Comparison of ENCODE assay signal across 11 cellular contexts in genomic region chrY:20798351-20799049, GRCh38. TPM values are rescaled to one million over a fixed set of nuclear protein-coding genes. Genes with fewer than 3 reads are reported as not detected.
DNase-seq lines count a peak whose midpoint lies in the region; ATAC-seq and TF ChIP-seq lines count a peak whose summit lies in the region.
"Had no signal": no experiment of that assay in that cellular context is flagged by ENCODE, and none has a peak within 500 bp of the region (broad histone marks: within the 10 kb centered on the region; RNA-seq: fewer than 3 reads in every experiment).

No MANE protein-coding gene starts in this region.

- H3K4me1 Mint-ChIP-seq in activated CD4-positive, alpha-beta memory T cell treated with anti-CD3 and anti-CD28 coated beads, Interleukin-2, amount 10 ng/mL, durations not matched to agents 7 days and 5 days, result peaks cover 32% of the 10 kb centered on the region
- H3K4me1 Mint-ChIP-seq: nephron progenitor cell had no signal

- H3K27me3 Mint-ChIP-seq in activated CD4-positive, alpha-beta memory T cell treated with anti-CD3 and anti-CD28 coated beads, Interleukin-2, amount 10 ng/mL, durations not matched to agents 7 days and 5 days, result no peaks in the 10 kb centered on the region

- peak; percentile 85 for ATAC-seq in HG03039 (IDR thresholded peaks at IDR 0.05; ENCODE audit: unreplicated experiment)
- ATAC-seq: body of pancreas had no signal

- peak; percentile 1 for DNase-seq in stimulated activated CD4-positive, alpha-beta T cell treated with anti-CD3 and anti-CD28 coated beads, Interleukin-12 subunit alpha, Interleukin-12 subunit beta, amount 100 ng/mL, for 4 hours
- no peak for DNase-seq in stimulated activated CD4-positive, alpha-beta T cell treated with anti-CD3 and anti-CD28 coated beads, Interleukin-2, amount 100 ng/mL, for 48 hours
- peak; percentile 37 for DNase-seq in activated CD4-positive, alpha-beta memory T cell treated with anti-CD3 and anti-CD28 coated beads, Interleukin-2, amount 10 ng/mL, durations not matched to agents 7 days and 5 days
- DNase-seq in HCEC 1CT (no peak), HEK293T (ENCODE audit: extremely low spot score) (no peak), NCI-H1930 (lab: John Stamatoyannopoulos, UW) (no peak), NCI-H748 treated with DMSO at 0.1 percent for 48 hours (lab: John Stamatoyannopoulos, UW) (no peak)
- DNase-seq: body of pancreas, NCI-H1436, nephron progenitor cell had no signal

- peaks cover 5% of the 10 kb centered on the region for H3K36me3 Mint-ChIP-seq in activated CD4-positive, alpha-beta memory T cell treated with anti-CD3 and anti-CD28 coated beads, Interleukin-2, amount 10 ng/mL, durations not matched to agents 7 days and 5 days (ENCODE audit: low read depth)

- POLR2A ChIA-PET in activated CD4-positive, alpha-beta memory T cell treated with anti-CD3 and anti-CD28 coated beads, Interleukin-2, amount 10 ng/mL, durations not matched to agents 7 days and 5 days (lab: Charles Lee), result no interaction called here
- POLR2A ChIA-PET in HEK293T (lab: Yijun Ruan, JAX), result no interaction called here

- CTCF ChIA-PET in activated CD4-positive, alpha-beta memory T cell treated with anti-CD3 and anti-CD28 coated beads, Interleukin-2, amount 10 ng/mL, durations not matched to agents 7 days and 5 days (lab: Charles Lee), result no interaction called here
- CTCF ChIA-PET in HEK293T (lab: Yijun Ruan, JAX), result no interaction called here

- peak overlapping the region; percentile 89 for H3K27ac Mint-ChIP-seq in activated CD4-positive, alpha-beta memory T cell treated with anti-CD3 and anti-CD28 coated beads, Interleukin-2, amount 10 ng/mL, durations not matched to agents 7 days and 5 days
- H3K27ac Mint-ChIP-seq: nephron progenitor cell had no signal

- peak overlapping the region; percentile 79 for H3K4me3 Mint-ChIP-seq in activated CD4-positive, alpha-beta memory T cell treated with anti-CD3 and anti-CD28 coated beads, Interleukin-2, amount 10 ng/mL, durations not matched to agents 7 days and 5 days
- H3K4me3 Mint-ChIP-seq: nephron progenitor cell had no signal

- no peaks in the 10 kb centered on the region for H3K9me3 Mint-ChIP-seq in activated CD4-positive, alpha-beta memory T cell treated with anti-CD3 and anti-CD28 coated beads, Interleukin-2, amount 10 ng/mL, durations not matched to agents 7 days and 5 days
- H3K9me3 Mint-ChIP-seq: nephron progenitor cell had no signal

TF ChIP-seq in HEK293T, 16 proteins besides CTCF, POLR2A, EP300 and RAD21:
- no peak for TF ChIP-seq FOXK2 (IDR thresholded peaks at IDR 0.05)
- TF ChIP-seq ELF4 (IDR thresholded peaks at IDR 0.05), result no peak
- TF ChIP-seq NFRKB (IDR thresholded peaks at IDR 0.05), result no peak
- TF ChIP-seq PKNOX1 (IDR thresholded peaks at IDR 0.05), result no peak
- TF ChIP-seq CTBP1 (IDR thresholded peaks at IDR 0.05; ENCODE audit: borderline replicate concordance), result no peak
- TF ChIP-seq TARDBP (IDR thresholded peaks at IDR 0.05), result no peak
- TF ChIP-seq HDGF (IDR thresholded peaks at IDR 0.05; ENCODE audit: borderline replicate concordance), result no peak
- no peak for TF ChIP-seq FOXM1 (IDR thresholded peaks at IDR 0.05; ENCODE audit: borderline replicate concordance)
- TF ChIP-seq SP1 (IDR thresholded peaks at IDR 0.05), result no peak
- TF ChIP-seq L3MBTL2 (conservative IDR thresholded peaks at IDR 0.05), result no peak
- TF ChIP-seq FOXA1 (IDR thresholded peaks at IDR 0.05), result no peak
- TF ChIP-seq LEF1 (IDR thresholded peaks at IDR 0.05; ENCODE audit: borderline replicate concordance), result no peak
- TF ChIP-seq ZNF384 (IDR thresholded peaks at IDR 0.05), result no peak
- TF ChIP-seq BHLHE40 (IDR thresholded peaks at IDR 0.05; ENCODE audit: borderline replicate concordance), result no peak

RNA-seq across cellular contexts. Expression of gene RPS4Y2, which starts 42.6 kb away (rescaled TPM):
- total RNA-seq in activated CD4-positive, alpha-beta memory T cell treated with anti-CD3 and anti-CD28 coated beads, Interleukin-2, amount 10 ng/mL, durations not matched to agents 7 days and 5 days, result 1 to 10 TPM in 1 of 2 experiments, under 1 TPM in 1; 0.38 to 1.3 TPM
- total RNA-seq: body of pancreas had no signal

Comparison
In these comparisons a context has a peak if more than half of its experiments do, and no peak if none do; other contexts are left out.
1. DNase-seq: peak in stimulated activated CD4-positive, alpha-beta T cell treated with anti-CD3 and anti-CD28 coated beads, Interleukin-12 subunit alpha, Interleukin-12 subunit beta, amount 100 ng/mL, for 4 hours (single experiment) and activated CD4-positive, alpha-beta memory T cell treated with anti-CD3 and anti-CD28 coated beads, Interleukin-2, amount 10 ng/mL, durations not matched to agents 7 days and 5 days (single experiment); none in stimulated activated CD4-positive, alpha-beta T cell treated with anti-CD3 and anti-CD28 coated beads, Interleukin-2, amount 100 ng/mL, for 48 hours (0 of 2), HCEC 1CT (single experiment), HEK293T (single experiment), NCI-H1930 (0 of 2) and NCI-H748 treated with DMSO at 0.1 percent for 48 hours (single experiment).